In genomic region chr4:6820695-6821094, GRCh38 we compare ENCODE assay signal across 19 cellular contexts.
"Had no signal": no experiment of that assay in that cellular context is flagged by ENCODE, and none has a peak within 500 bp of the region (broad histone marks: within the 10 kb centered on the region; RNA-seq: fewer than 3 reads in every experiment).

No MANE protein-coding gene starts in this region.

- H3K4me2 ChIP-seq: SK-N-SH had no signal

- DNase-seq: KBM-7, MV-4-11, NCI-H1048, NCI-H1105, NCI-H1417, NCI-H1436 treated with DMSO at 0.1 percent for 48 hours, NCI-H1694, NCI-H187 treated with DMSO at 0.1 percent for 48 hours, NCI-H2029 treated with DMSO at 0.1 percent for 48 hours, NCI-H2171 treated with DMSO at 0.1 percent for 48 hours, NCI-H345, NCI-H446 treated with DMSO at 0.1 percent for 48 hours, NCI-H510A treated with DMSO at 0.1 percent for 48 hours, NCI-H526, Right ventricle myocardium superior, RPMI8226, SIG-M5, SK-N-SH, SW 1271 had no signal

- H3K9ac ChIP-seq: SK-N-SH had no signal
